29 cellular contexts compared by ENCODE assay signal in genomic region chr3:6622712-6623111, GRCh38.
DNase-seq lines count a peak whose midpoint lies in the region; ATAC-seq and TF ChIP-seq lines count a peak whose summit lies in the region.
"Had no signal": no experiment of that assay in that cellular context is flagged by ENCODE, and none has a peak within 500 bp of the region (broad histone marks: within the 10 kb centered on the region; RNA-seq: fewer than 3 reads in every experiment).

No MANE protein-coding gene starts in this region.

- no peak for TF ChIP-seq RAD21 in neural cell (conservative IDR thresholded peaks at IDR 0.05)

- no peak overlapping the region for H3K9ac ChIP-seq in neural cell (ENCODE audit: low read length)
- H3K9ac ChIP-seq: BLaER1; BLaER1 treated with 17β-estradiol and CSF1 and Interleukin-3, amounts not matched to agents 10 nM and 100 nM had no signal

- H3K36me3 ChIP-seq in neural cell (ENCODE audit: insufficient read depth, low read length) (no peaks in the 10 kb centered on the region), WERI-Rb-1 (no peaks in the 10 kb centered on the region)
- H3K36me3 ChIP-seq: BE2C; BLaER1; BLaER1 treated with 17β-estradiol and CSF1 and Interleukin-3, amounts not matched to agents 10 nM and 100 nM had no signal

- no peaks in the 10 kb centered on the region for H3K9me2 ChIP-seq in neural cell (ENCODE audit: insufficient read depth, low read length)

- no peaks in the 10 kb centered on the region for H3F3A ChIP-seq in neural cell (ENCODE audit: insufficient read depth, low read length, poor library complexity, severe bottlenecking)

- peak; percentile 97 for TF ChIP-seq EP300 in neural cell (conservative IDR thresholded peaks at IDR 0.05; ENCODE audit: poor library complexity, severe bottlenecking)

- no peaks in the 10 kb centered on the region for H4K20me1 ChIP-seq in neural cell (ENCODE audit: insufficient read depth)
- H4K20me1 ChIP-seq: BLaER1; BLaER1 treated with 17β-estradiol and CSF1 and Interleukin-3, amounts not matched to agents 10 nM and 100 nM had no signal

- H3K79me2 ChIP-seq in neural cell (replicated peaks; ENCODE audit: insufficient read depth, low read length), result no peaks in the 10 kb centered on the region

- TF ChIP-seq CTCF in VCaP (conservative IDR thresholded peaks at IDR 0.05), result no peak
- TF ChIP-seq CTCF in neural cell (IDR thresholded peaks at IDR 0.05; ENCODE audit: poor library complexity, severe bottlenecking), result no peak
- TF ChIP-seq CTCF in WERI-Rb-1 (IDR thresholded peaks at IDR 0.05; ENCODE audit: low read depth, low read length), result no peak

- DNase-seq in WERI-Rb-1, result no peak
- DNase-seq: 8988T; ACHN; AML-193; BE2C; C1 segment of cervical spinal cord; Caco-2; Calu3; CD4-positive, alpha-beta memory T cell; CD4-positive, alpha-beta T cell; CD4-positive, CD25-positive, alpha-beta regulatory T cell; CD8-positive, alpha-beta memory T cell; CD8-positive, alpha-beta T cell; COR-L47; DMS 273 treated with DMSO at 0.1 percent for 48 hours; DMS153; DMS53; DMS79; DMS79 treated with DMSO at 0.1 percent for 48 hours; DND-41; EL had no signal

- no peaks in the 10 kb centered on the region for H3K9me3 ChIP-seq in neural cell (ENCODE audit: low read length)
- H3K9me3 ChIP-seq in WERI-Rb-1 (ENCODE audit: severe bottlenecking), result no peaks in the 10 kb centered on the region
- H3K9me3 ChIP-seq: A549; BE2C; BLaER1; BLaER1 treated with 17β-estradiol and CSF1 and Interleukin-3, amounts not matched to agents 10 nM and 100 nM; Caco-2 had no signal

- peak overlapping the region; percentile 32 for H3K27ac ChIP-seq in VCaP
- peak overlapping the region; percentile 68 for H3K27ac ChIP-seq in neural cell (ENCODE audit: low read length)
- H3K27ac ChIP-seq in WERI-Rb-1, result no peak overlapping the region
- H3K27ac ChIP-seq: 22Rv1; A549; BLaER1; BLaER1 treated with 17β-estradiol and CSF1 and Interleukin-3, amounts not matched to agents 10 nM and 100 nM; C4-2B had no signal

- H3K4me3 ChIP-seq in neural cell (ENCODE audit: low read length) (no peak overlapping the region), WERI-Rb-1 (ENCODE audit: low read depth, low read length) (no peak overlapping the region)
- H3K4me3 ChIP-seq: A549; BLaER1; BLaER1 treated with 17β-estradiol and CSF1 and Interleukin-3, amounts not matched to agents 10 nM and 100 nM had no signal

- no peak for ATAC-seq in GM18873 (IDR thresholded peaks at IDR 0.05; ENCODE audit: low FRiP score, unreplicated experiment)
- ATAC-seq: A549; CD8-positive, alpha-beta T cell had no signal

- H3K27me3 ChIP-seq in neural cell (ENCODE audit: insufficient read depth, low read depth, low read length) (no peaks in the 10 kb centered on the region), WERI-Rb-1 (ENCODE audit: insufficient read depth, low read depth, severe bottlenecking) (peaks cover 3% of the 10 kb centered on the region)
- H3K27me3 ChIP-seq: BE2C; BLaER1; BLaER1 treated with 17β-estradiol and CSF1 and Interleukin-3, amounts not matched to agents 10 nM and 100 nM had no signal

- H2AFZ ChIP-seq in neural cell (ENCODE audit: low read depth, low read length), result no peak overlapping the region

- no peak overlapping the region for H3K4me2 ChIP-seq in neural cell (ENCODE audit: low read length)
- H3K4me2 ChIP-seq: A549; BLaER1; BLaER1 treated with 17β-estradiol and CSF1 and Interleukin-3, amounts not matched to agents 10 nM and 100 nM had no signal

TF ChIP-seq in neural cell, 6 proteins besides CTCF, POLR2A, EP300 and RAD21:
- TF ChIP-seq TAF1 (IDR thresholded peaks at IDR 0.05; ENCODE audit: low read depth), result no peak
- TF ChIP-seq REST (IDR thresholded peaks at IDR 0.05; ENCODE audit: borderline replicate concordance), result peak; percentile 77
- peak; percentile 77 for TF ChIP-seq POLR2AphosphoS5 (IDR thresholded peaks at IDR 0.05)
